Comparison of ENCODE assay signal across 10 cellular contexts in the genomic region with DNA sequence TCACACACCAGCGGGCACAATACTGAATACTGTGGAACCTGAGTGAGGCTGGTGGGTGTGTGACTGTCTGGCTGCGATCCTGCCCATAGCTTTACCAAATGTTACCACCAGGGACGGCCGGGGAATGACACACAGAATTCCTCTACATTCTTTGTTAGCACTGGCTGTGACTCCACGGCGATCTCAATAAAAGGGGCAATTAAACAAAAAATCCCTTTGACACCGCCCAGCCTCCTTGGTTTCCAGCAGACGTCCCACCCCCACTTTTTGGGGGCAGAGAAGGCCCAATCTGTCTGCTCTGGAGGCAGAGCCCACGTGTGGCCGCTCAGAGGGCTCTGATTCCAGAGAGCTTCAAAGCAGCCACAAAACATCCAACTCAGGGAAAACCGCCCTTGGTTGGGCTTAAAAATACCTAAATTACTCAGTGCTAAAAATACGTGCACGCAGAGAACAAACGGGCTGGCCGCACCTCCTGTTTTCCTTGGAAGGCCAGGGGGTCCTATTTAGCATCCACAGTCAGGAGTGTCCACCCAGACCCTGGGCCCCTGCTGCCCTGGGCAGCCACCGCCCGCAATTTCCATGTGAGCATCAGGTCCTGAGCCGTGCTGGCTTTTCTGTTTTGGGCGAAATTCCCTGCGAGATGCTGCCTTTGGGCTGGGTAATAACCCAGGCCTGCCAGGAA. TPM values are rescaled to one million over a fixed set of nuclear protein-coding genes. Genes with fewer than 3 reads are reported as not detected.
A peak's percentile ranks its signal among the peaks of the same experiment; 100 is the strongest.
DNase-seq lines count a peak whose midpoint lies in the region; FAIRE-seq and TF ChIP-seq lines count a peak whose summit lies in the region.
"Had no signal": no experiment of that assay in that cellular context is flagged by ENCODE, and none has a peak within 500 bp of the region (broad histone marks: within the 10 kb centered on the region; RNA-seq: fewer than 3 reads in every experiment).

No MANE protein-coding gene starts in this region.

- no peaks in the 10 kb centered on the region for H3K9me3 ChIP-seq in ectodermal cell (ENCODE audit: control insufficient read depth, low read length)
- no peaks in the 10 kb centered on the region for H3K9me3 ChIP-seq in kidney (ENCODE audit: control insufficient read depth in 1 of 2, low read length in 2 of 2)

- intact Hi-C loops in kidney (cut with DNase I) = no loop called here

- H3K4me3 Mint-ChIP-seq in IgD-negative memory B cell (peak overlapping the region in 1 of 4 donors; percentile 20), nephron progenitor cell (no peak overlapping the region)

- peak overlapping the region; percentile 3; the same call in 1 of the 2 replicates for H3K4me3 ChIP-seq in AG09309 (ENCODE audit: control insufficient read depth, low read depth, low read length)
- no peak overlapping the region for H3K4me3 ChIP-seq in ectodermal cell (ENCODE audit: insufficient read depth, low read depth, low read length)
- H3K4me3 ChIP-seq in kidney (ENCODE audit: low read length in 2 of 2) = no peak overlapping the region

- H3K27ac ChIP-seq in ectodermal cell (ENCODE audit: insufficient read depth, low read depth, low read length, poor library complexity, severe bottlenecking) (peak overlapping the region; percentile 79), kidney (ENCODE audit: low read depth in 2 of 2, low read length in 2 of 2) (no peak overlapping the region)

- peak; percentile 54 for TF ChIP-seq CTCF in AG09309 (IDR thresholded peaks at IDR 0.05; ENCODE audit: control insufficient read depth, insufficient read depth, low read depth, low read length, missing control alignments)
- TF ChIP-seq CTCF in nephron progenitor cell (IDR thresholded peaks at IDR 0.05) = peak; percentile 21
- TF ChIP-seq CTCF in kidney (IDR thresholded peaks at IDR 0.05; ENCODE audit: borderline replicate concordance, extremely low read depth, insufficient read depth) = no peak

- WGBS in ectodermal cell, 2 experiments = 75 to 80% methylated on average over 20 of the region's 20 CpGs

- H3K27me3 Mint-ChIP-seq in IgD-negative memory B cell = no peaks in the 10 kb centered on the region
- no peaks in the 10 kb centered on the region for H3K27me3 Mint-ChIP-seq in nephron progenitor cell (ENCODE audit: low read depth, poor library complexity)

- H3K36me3 Mint-ChIP-seq in IgD-negative memory B cell (peaks cover 1% of the 10 kb centered on the region), nephron progenitor cell (ENCODE audit: low read depth) (no peaks in the 10 kb centered on the region)

- no peak for DNase-seq in AG09309 (ENCODE audit: low read depth)
- no peak for DNase-seq in nephron progenitor cell
- DNase-seq in T-helper 2 cell = no peak
- DNase-seq in putamen (ENCODE audit: low spot score) = no peak
- no peak for DNase-seq in mesenteric fat pad (ENCODE audit: low spot score)
- no peak for DNase-seq in kidney
- DNase-seq: activated effector memory CD4-positive, alpha-beta T cell treated with Interleukin-2 at 50 U/mL for 16 hours; NCI-H526 had no signal

- H3K4me1 ChIP-seq in ectodermal cell (ENCODE audit: control insufficient read depth, insufficient read depth, low read length) = peaks cover 11% of the 10 kb centered on the region
- peaks cover 0 to 13% of the 10 kb centered on the region in 2 donors for H3K4me1 ChIP-seq in kidney (ENCODE audit: control insufficient read depth in 1 of 2, insufficient read depth in 1 of 2, low read depth in 1 of 2, low read length in 2 of 2)

- no peak overlapping the region for H3K9ac ChIP-seq in kidney (ENCODE audit: low read length in 2 of 2)

- FAIRE-seq in kidney (lab: Jason Lieb, UNC) = no peak

- H3K27me3 ChIP-seq in ectodermal cell (ENCODE audit: control insufficient read depth, insufficient read depth, low read length, poor library complexity, severe bottlenecking) = no peaks in the 10 kb centered on the region

- H3K36me3 ChIP-seq in ectodermal cell (ENCODE audit: control insufficient read depth, insufficient read depth, low read length) = no peaks in the 10 kb centered on the region
- H3K36me3 ChIP-seq in kidney (ENCODE audit: control insufficient read depth in 1 of 2, insufficient read depth in 2 of 2, low read length in 2 of 2) = no peaks in the 10 kb centered on the region

- H3K27ac Mint-ChIP-seq in IgD-negative memory B cell (peak overlapping the region in 2 of 3 donors; percentile 62 to 71), nephron progenitor cell (peak overlapping the region; percentile 59)

- H3K4me1 Mint-ChIP-seq in IgD-negative memory B cell (peaks cover 0 to 3% (median 0%) of the 10 kb centered on the region in 3 donors), nephron progenitor cell (peaks cover 16% of the 10 kb centered on the region)

- H3K9me3 Mint-ChIP-seq in IgD-negative memory B cell (no peaks in the 10 kb centered on the region), nephron progenitor cell (no peaks in the 10 kb centered on the region)

RNA-seq across cellular contexts. Expression of gene GADD45B, which starts 47.8 kb away (rescaled TPM):
- 98.0 TPM for polyA plus RNA-seq in IgD-negative memory B cell
- 5.6 TPM for polyA plus RNA-seq in ectodermal cell (2013, experiment 1 of 4)
- 4.5 TPM for polyA plus RNA-seq in ectodermal cell (2013, experiment 2 of 4)
- polyA plus RNA-seq in ectodermal cell (2013, experiment 3 of 4) = 4.3 TPM
- 1.9 TPM for polyA plus RNA-seq in ectodermal cell (2013, experiment 4 of 4)
- total RNA-seq in mesenteric fat pad = 365 TPM
- 88.5 TPM for total RNA-seq in kidney
- 149 TPM for polyA plus RNA-seq in kidney (ENCODE audit: insufficient read depth, low read depth, low replicate concordance)
